19 cellular contexts compared by ENCODE assay signal in the genomic region with DNA sequence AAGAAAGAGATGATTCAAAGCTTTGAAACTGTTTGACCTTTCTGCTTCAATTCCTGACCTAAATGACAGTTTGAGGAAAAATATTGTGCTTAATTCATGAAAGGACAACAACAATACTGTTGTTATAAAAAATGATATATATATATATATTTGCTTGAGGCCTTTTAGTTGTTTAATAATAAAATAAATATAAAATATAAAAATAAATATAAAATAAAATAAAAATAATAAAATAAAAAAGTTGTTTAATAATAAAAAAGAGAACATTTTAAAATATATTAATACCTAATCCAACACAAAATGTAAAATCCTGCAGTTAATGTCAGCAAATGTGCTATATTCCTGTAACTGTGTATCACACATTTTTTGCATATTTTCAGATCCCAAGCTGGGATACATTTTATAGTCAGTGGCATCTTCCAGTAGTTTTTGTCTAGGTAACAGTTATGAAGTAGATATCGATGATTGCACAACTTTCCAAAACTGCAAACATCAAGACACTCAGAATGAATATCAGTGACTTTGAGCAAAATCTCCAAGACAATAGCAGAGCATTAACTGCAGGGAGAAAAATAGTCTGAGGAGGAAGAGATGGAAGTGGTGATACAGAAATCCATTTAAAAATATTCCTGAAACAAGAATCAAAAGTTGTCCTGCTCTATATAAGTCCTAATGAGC.
DNase-seq lines count a peak whose midpoint lies in the region; ATAC-seq, FAIRE-seq and TF ChIP-seq lines count a peak whose summit lies in the region.
"Had no signal": no experiment of that assay in that cellular context is flagged by ENCODE, and none has a peak within 500 bp of the region (broad histone marks: within the 10 kb centered on the region; RNA-seq: fewer than 3 reads in every experiment).

No MANE protein-coding gene starts in this region.

- H3K9me3 ChIP-seq in small intestine (ENCODE audit: control insufficient read depth, low read depth) = no peaks in the 10 kb centered on the region
- H3K9me3 ChIP-seq: BLaER1, Caco-2 had no signal

- no peak for ATAC-seq in GM19467 (IDR thresholded peaks at IDR 0.05; ENCODE audit: unreplicated experiment)
- ATAC-seq: CD8-positive, alpha-beta T cell; GM23338; HCT116 had no signal

- H3K27me3 ChIP-seq in small intestine (ENCODE audit: control insufficient read depth in 2 of 2, insufficient read depth in 2 of 2, low read length in 2 of 2) = no peaks in the 10 kb centered on the region
- H3K27me3 ChIP-seq: BLaER1 had no signal

- H3K36me3 ChIP-seq in small intestine (ENCODE audit: control insufficient read depth in 2 of 2, insufficient read depth in 2 of 2, low read length in 2 of 2) = no peaks in the 10 kb centered on the region
- H3K36me3 ChIP-seq: BLaER1 had no signal

- H3K4me1 ChIP-seq in small intestine (ENCODE audit: control insufficient read depth in 2 of 2, insufficient read depth in 1 of 2, low read depth in 1 of 2, low read length in 1 of 2) = no peaks in the 10 kb centered on the region
- H3K4me1 ChIP-seq: BLaER1, Caco-2 had no signal

- 87 to 98% (median 93%) methylated on average over 1 of the region's 1 CpG for WGBS in small intestine, 3 donors

- in situ Hi-C loops in GM13976 (cut with MboI; ENCODE audit: low sequenced_read_pairs, unreplicated experiment) = no loop called here

- H3K4me3 ChIP-seq in small intestine (ENCODE audit: low read depth in 1 of 2, low read length in 2 of 2) = no peak overlapping the region
- H3K4me3 ChIP-seq: BLaER1, GM23338 had no signal

- no peak overlapping the region for H3K27ac ChIP-seq in small intestine (ENCODE audit: low read depth in 1 of 2, low read length in 1 of 2)
- H3K27ac ChIP-seq: BLaER1, C4-2B had no signal

- FAIRE-seq in G401.6 (lab: Jason Lieb, UNC) (peak; percentile 63), RCC 7860 (lab: Jason Lieb, UNC) (peak; percentile 44), frontal cortex (lab: Jason Lieb, UNC) (peak; percentile 83), small intestine (lab: Jason Lieb, UNC) (peak; percentile 72)
- FAIRE-seq: GM12891 had no signal

- DNase-seq in RCC 7860 (ENCODE audit: low spot score) (no peak), frontal cortex (ENCODE audit: low spot score in 2 of 2) (no peak), small intestine (no peak), GM13976 (ENCODE audit: low spot score) (no peak), foreskin melanocyte (no peak)
- DNase-seq: Caco-2; CD4-positive, CD25-positive, alpha-beta regulatory T cell; CD8-positive, alpha-beta T cell; DMS153; EL; GF-D8; H9 had no signal

- no peak for TF ChIP-seq CTCF in GM13976 (IDR thresholded peaks at IDR 0.05; ENCODE audit: borderline replicate concordance, control extremely low read depth, extremely low read depth, insufficient read depth, missing control alignments)
